19 cellular contexts compared by ENCODE assay signal in the genomic region with DNA sequence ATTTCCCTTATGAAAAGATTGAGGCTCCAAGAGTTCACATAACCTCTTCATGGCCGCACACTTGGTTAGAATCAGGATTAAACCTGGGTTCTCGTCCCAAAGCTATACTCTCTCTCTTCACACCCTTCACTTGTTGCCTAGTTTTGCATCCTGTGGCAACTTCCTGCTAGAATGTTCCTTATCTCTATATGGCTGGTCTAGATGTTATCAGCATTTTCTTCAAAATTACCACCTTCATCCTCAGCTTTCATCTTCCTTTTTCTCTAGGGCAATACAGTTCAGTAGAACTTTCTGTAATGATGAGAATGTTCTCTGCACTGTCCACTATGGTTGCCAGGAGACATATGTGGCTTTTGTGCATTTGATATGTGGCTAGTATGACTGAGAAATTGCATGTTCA.
"Had no signal": no experiment of that assay in that cellular context is flagged by ENCODE, and none has a peak within 500 bp of the region (broad histone marks: within the 10 kb centered on the region; RNA-seq: fewer than 3 reads in every experiment).

No MANE protein-coding gene starts in this region.

- H3K4me1 ChIP-seq: uterus had no signal

- H3K27ac Mint-ChIP-seq: activated naive CD4-positive, alpha-beta T cell treated with anti-CD3 and anti-CD28 coated beads, Interleukin-2, amount 50 U/mL, for 72 hours; WTC11 had no signal

- H3K36me3 ChIP-seq: heart right ventricle, sigmoid colon, uterus had no signal

- ATAC-seq: activated naive CD4-positive, alpha-beta T cell treated with anti-CD3 and anti-CD28 coated beads, Interleukin-2, amount 50 U/mL, for 72 hours; heart right ventricle; left cardiac atrium; WTC11 had no signal

- H3K4me3 Mint-ChIP-seq: brain, WTC11 had no signal

- DNase-seq: activated CD4-positive, alpha-beta T cell treated with anti-CD3 and anti-CD28 coated beads, Interleukin-2, amount 50 U/mL, for 48 hours; activated gamma-delta T cell; aorta; erythroblast; heart right ventricle; islet precursor cell; left cardiac atrium; nucleus accumbens; sigmoid colon; stimulated activated CD4-positive, alpha-beta T cell treated with anti-CD3 and anti-CD28 coated beads, Interleukin-15, amount 100 ng/mL, for 24 hours; stimulated activated CD8-positive, alpha-beta memory T cell treated with anti-CD3 and anti-CD28 coated beads, Interleukin-4, amount 100 ng/mL, for 48 hours; stimulated activated naive CD4-positive, alpha-beta T cell; T1000; testis; uterus had no signal

- H3K36me3 Mint-ChIP-seq: WTC11 had no signal

- H3K9me3 ChIP-seq: sigmoid colon, testis, uterus had no signal

- H3K27ac ChIP-seq: heart right ventricle, sigmoid colon, testis, uterus had no signal

- H3K9me3 Mint-ChIP-seq: WTC11 had no signal

- H3K27me3 ChIP-seq: heart right ventricle, sigmoid colon, testis, uterus had no signal

- H3K4me2 ChIP-seq: smooth muscle cell had no signal

- H3K4me3 ChIP-seq: heart right ventricle, sigmoid colon, smooth muscle cell, testis, uterus had no signal
